In the genomic region with DNA sequence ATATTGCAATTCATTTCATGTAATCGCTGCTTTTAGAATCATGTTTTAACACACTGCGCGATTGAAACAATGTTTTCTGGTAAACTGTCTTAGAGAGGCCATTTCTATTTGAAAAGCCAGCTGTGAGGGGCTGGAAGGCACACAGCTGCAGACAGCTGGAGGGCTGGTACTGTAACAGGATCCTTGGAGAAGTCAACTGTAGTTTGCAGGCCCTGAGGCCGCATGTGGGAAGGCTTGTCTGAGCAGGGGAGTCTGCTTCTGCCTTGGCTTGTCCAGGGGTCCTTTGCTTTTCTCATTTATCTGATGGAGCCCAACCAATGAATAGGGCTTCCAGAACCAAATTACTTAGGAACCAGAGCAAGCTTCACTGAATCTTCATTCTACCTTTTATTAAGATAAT, we compare ENCODE assay signal across 21 cellular contexts.
DNase-seq lines count a peak whose midpoint lies in the region; ATAC-seq and TF ChIP-seq lines count a peak whose summit lies in the region.
"Had no signal": no experiment of that assay in that cellular context is flagged by ENCODE, and none has a peak within 500 bp of the region (broad histone marks: within the 10 kb centered on the region; RNA-seq: fewer than 3 reads in every experiment).

No MANE protein-coding gene starts in this region.

- TF ChIP-seq POLR2A in transverse colon (IDR thresholded peaks at IDR 0.05): no peak

- peak overlapping the region; percentile 47 for H3K18ac ChIP-seq in mesendoderm (ENCODE audit: low read length)

- no peak overlapping the region for H3K23ac ChIP-seq in mesendoderm (ENCODE audit: low read length)

- DNase-seq in Right ventricle myocardium superior: peak; percentile 68
- no peak for DNase-seq in cardiac septum (ENCODE audit: low spot score)
- DNase-seq in left ventricle myocardium superior: peak; percentile 83
- DNase-seq in mesendoderm: peak; percentile 58
- DNase-seq in transverse colon: peak; percentile 13
- DNase-seq in MV-4-11 (lab: John Stamatoyannopoulos, UW): no peak
- no peak for DNase-seq in GM19238 (ENCODE audit: insufficient read length, low spot score)
- no peak for DNase-seq in upper lobe of right lung
- DNase-seq: activated T-cell treated with anti-CD3 and anti-CD28 coated beads, Interleukin-2, amount 50 U/mL, for 48 hours; BE2C; COR-L47; DND-41; glutamatergic neuron; Karpas-422; midbrain; NCI-H1092 treated with DMSO at 0.1 percent for 48 hours; NCI-H524 treated with DMSO at 0.1 percent for 48 hours; RPMI8226; stimulated activated CD4-positive, alpha-beta T cell treated with anti-CD3 and anti-CD28 coated beads, Interleukin-12 subunit alpha, Interleukin-12 subunit beta, amount 100 ng/mL, for 4 hours; stimulated activated CD8-positive, alpha-beta memory T cell treated with anti-CD3 and anti-CD28 coated beads, Interleukin-4, amount 100 ng/mL, for 48 hours; T-helper 9 cell had no signal

- no peak overlapping the region for H4K8ac ChIP-seq in mesendoderm (ENCODE audit: low read depth, low read length)

- H3K79me1 ChIP-seq in mesendoderm (ENCODE audit: low read length): no peaks in the 10 kb centered on the region

- in situ Hi-C loops in transverse colon (cut with MboI; ENCODE audit: low pct_ligation_motif_present in 1 of 4, low pct_unique_long_range_greater_than_20kb in 1 of 4, low sequenced_read_pairs in 3 of 4): no loop called here

- no peak overlapping the region for H3K56ac ChIP-seq in mesendoderm (ENCODE audit: low read length)

- H3K27me3 ChIP-seq in mesendoderm (ENCODE audit: insufficient read depth, low read length, poor library complexity) (no peaks in the 10 kb centered on the region), transverse colon (no peaks in the 10 kb centered on the region), upper lobe of right lung (no peaks in the 10 kb centered on the region)
- H3K27me3 ChIP-seq: BE2C had no signal

- H3K9me3 ChIP-seq in transverse colon (no peaks in the 10 kb centered on the region), upper lobe of right lung (no peaks in the 10 kb centered on the region)
- H3K9me3 ChIP-seq: BE2C had no signal

- TF ChIP-seq CTCF in transverse colon (IDR thresholded peaks at IDR 0.05): no peak
- no peak for TF ChIP-seq CTCF in upper lobe of right lung (IDR thresholded peaks at IDR 0.05)

- H3K27ac ChIP-seq in mesendoderm (ENCODE audit: low read depth, low read length) (no peak overlapping the region), transverse colon (peak overlapping the region in 1 of 4 donors; percentile 14), upper lobe of right lung (no peak overlapping the region)

- no peak overlapping the region for H2BK120ac ChIP-seq in mesendoderm (ENCODE audit: low read depth, low read length)

- H2AK5ac ChIP-seq in mesendoderm (ENCODE audit: low read length): no peak overlapping the region

- no peak for TF ChIP-seq EP300 in transverse colon (IDR thresholded peaks at IDR 0.05; ENCODE audit: low read depth)

- H3K4ac ChIP-seq in mesendoderm (ENCODE audit: low read depth, low read length): no peak overlapping the region

- no peaks in the 10 kb centered on the region for H3K79me2 ChIP-seq in mesendoderm (ENCODE audit: control insufficient read depth, insufficient read depth, low read length)

- H3K4me1 ChIP-seq in mesendoderm (ENCODE audit: control insufficient read depth, low read depth, low read length) (peaks cover 9% of the 10 kb centered on the region), transverse colon (peaks cover 0 to 9% (median 0%) of the 10 kb centered on the region in 4 donors), upper lobe of right lung (no peaks in the 10 kb centered on the region)
- H3K4me1 ChIP-seq: BE2C had no signal

- no CpG with 5 or more reads among the region's 4 CpGs for WGBS in mesendoderm (ENCODE audit: extremely low coverage, insufficient coverage, low lambda C conversion rate)
- 83 to 92% methylated on average over 4 of the region's 4 CpGs for WGBS in transverse colon (ENCODE audit: low coverage in 1 of 2), 2 donors

- no peak overlapping the region for H4K5ac ChIP-seq in mesendoderm (ENCODE audit: low read length)

- H3K4me3 ChIP-seq in mesendoderm (ENCODE audit: low read length): no peak overlapping the region
- no peak overlapping the region for H3K4me3 ChIP-seq in transverse colon
- H3K4me3 ChIP-seq in upper lobe of right lung: no peak overlapping the region

- no peak overlapping the region for H3K4me2 ChIP-seq in mesendoderm (ENCODE audit: low read length)

- H2BK15ac ChIP-seq in mesendoderm (replicated peaks; ENCODE audit: low read depth): no peak overlapping the region

- intact Hi-C loops in Right ventricle myocardium superior (cut with DNase I): no loop called here
- intact Hi-C loops in cardiac septum (cut with DNase I): no loop called here
- intact Hi-C loops in left ventricle myocardium superior (cut with micrococcal nuclease): no loop called here
- intact Hi-C loops in transverse colon (cut with DNase I; ENCODE audit: low total_unique reads): no loop called here
- intact Hi-C loops in upper lobe of right lung (cut with DNase I): no loop called here

- no peak overlapping the region for H3K9ac ChIP-seq in mesendoderm (ENCODE audit: low read length)

- H3K36me3 ChIP-seq in mesendoderm (ENCODE audit: control insufficient read depth, insufficient read depth, low read length) (no peaks in the 10 kb centered on the region), transverse colon (no peaks in the 10 kb centered on the region), upper lobe of right lung (no peaks in the 10 kb centered on the region)
- H3K36me3 ChIP-seq: BE2C had no signal

- no peak overlapping the region for H2BK5ac ChIP-seq in mesendoderm (ENCODE audit: low read length)

- peak; percentile 79 for ATAC-seq in Right ventricle myocardium superior (ENCODE audit: poor library complexity)
- ATAC-seq in left ventricle myocardium superior: peak; percentile 91
- no peak for ATAC-seq in upper lobe of right lung

Comparison
In these comparisons a context has a peak if more than half of its experiments do, and no peak if none do; other contexts are left out.
1. DNase-seq: peak in Right ventricle myocardium superior (single experiment), left ventricle myocardium superior (single experiment), mesendoderm (single experiment) and transverse colon (single experiment); none in cardiac septum (single experiment), MV-4-11 (single experiment), GM19238 (single experiment) and upper lobe of right lung (single experiment).